1 cellular context compared by ENCODE assay signal in the genomic region with DNA sequence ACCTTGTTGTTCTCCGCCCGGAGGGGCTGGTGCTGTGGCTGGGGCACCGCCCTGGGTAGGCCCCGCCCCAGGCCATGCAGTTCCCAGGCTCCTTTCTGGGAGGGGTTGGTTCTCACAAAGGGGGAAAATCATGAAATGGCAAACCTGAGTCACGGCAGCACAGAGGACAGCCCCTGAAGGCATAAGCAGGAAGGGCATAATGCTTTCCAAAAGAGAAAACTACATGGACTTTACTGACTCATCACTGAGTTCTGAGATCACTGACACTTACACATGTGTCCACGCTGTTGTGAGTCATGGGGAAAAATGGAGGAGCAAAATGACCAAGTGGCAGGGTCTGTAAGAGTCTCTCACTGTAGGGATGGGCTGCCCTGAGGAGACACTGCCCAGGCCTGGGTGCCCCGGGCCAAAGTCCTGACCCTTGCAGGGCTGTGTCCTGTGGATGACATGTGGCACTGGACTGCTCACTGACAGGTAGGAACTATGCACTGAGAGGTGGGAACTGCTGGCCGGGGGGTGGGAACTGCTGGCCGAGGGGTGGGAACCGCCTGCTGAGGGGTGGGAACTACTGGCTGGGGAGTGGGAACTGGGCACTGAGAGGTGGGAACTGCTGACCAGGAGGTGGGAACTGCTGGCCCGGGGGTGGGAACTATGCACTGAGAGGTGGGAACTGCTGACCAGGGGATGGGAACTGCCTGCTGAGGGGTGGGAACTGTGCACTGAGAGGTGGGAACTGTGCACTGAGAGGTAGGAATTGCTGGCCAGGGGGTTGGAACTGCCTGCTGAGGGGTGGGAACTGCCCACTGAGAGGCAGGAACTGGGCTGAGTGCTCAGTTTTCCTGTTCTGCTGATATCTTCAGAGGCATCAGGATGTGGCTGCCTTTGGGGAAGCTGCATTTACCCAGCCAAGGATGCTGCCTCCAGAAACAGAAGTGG.
TF ChIP-seq lines count a peak whose summit lies in the region.

No MANE protein-coding gene starts in this region.

TF ChIP-seq in IMR-90, 13 proteins besides CTCF, POLR2A, EP300 and RAD21 (continued from another document):
- TF ChIP-seq, protein P1, sequence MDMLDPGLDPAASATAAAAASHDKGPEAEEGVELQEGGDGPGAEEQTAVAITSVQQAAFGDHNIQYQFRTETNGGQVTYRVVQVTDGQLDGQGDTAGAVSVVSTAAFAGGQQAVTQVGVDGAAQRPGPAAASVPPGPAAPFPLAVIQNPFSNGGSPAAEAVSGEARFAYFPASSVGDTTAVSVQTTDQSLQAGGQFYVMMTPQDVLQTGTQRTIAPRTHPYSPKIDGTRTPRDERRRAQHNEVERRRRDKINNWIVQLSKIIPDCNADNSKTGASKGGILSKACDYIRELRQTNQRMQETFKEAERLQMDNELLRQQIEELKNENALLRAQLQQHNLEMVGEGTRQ (IDR thresholded peaks at IDR 0.05; ENCODE audit: low read depth, low read length): no peak
- no peak for TF ChIP-seq RFX5 (IDR thresholded peaks at IDR 0.05; ENCODE audit: low read depth, low read length)
- TF ChIP-seq CHD1 (IDR thresholded peaks at IDR 0.05; ENCODE audit: low read depth, low read length): no peak
- TF ChIP-seq FOS (IDR thresholded peaks at IDR 0.05; ENCODE audit: low read depth, low read length): peak; percentile 99
- TF ChIP-seq RCOR1 (IDR thresholded peaks at IDR 0.05; ENCODE audit: insufficient replicate concordance, low read length): no peak
- peak; percentile 80 for TF ChIP-seq NFE2L2 (IDR thresholded peaks at IDR 0.05; ENCODE audit: low read depth, low read length)
- peak; percentile 12; the same call in 1 of the 2 replicates for TF ChIP-seq CEBPB (IDR thresholded peaks at IDR 0.05; ENCODE audit: low read depth, low read length)
- peak; percentile 61 for TF ChIP-seq MAFK (IDR thresholded peaks at IDR 0.05; ENCODE audit: low read depth, low read length)
- TF ChIP-seq BHLHE40 (IDR thresholded peaks at IDR 0.05; ENCODE audit: low read depth, low read length): peak; percentile 48; the same call in 1 of the 2 replicates
- 0 out of 2 replicates have a peak, but pooled peaks have one; percentile 19 for TF ChIP-seq SMC3 (IDR thresholded peaks at IDR 0.05; ENCODE audit: low read depth, low read length)
